ENCODE assay signal across 1 cellular context in the genomic region with DNA sequence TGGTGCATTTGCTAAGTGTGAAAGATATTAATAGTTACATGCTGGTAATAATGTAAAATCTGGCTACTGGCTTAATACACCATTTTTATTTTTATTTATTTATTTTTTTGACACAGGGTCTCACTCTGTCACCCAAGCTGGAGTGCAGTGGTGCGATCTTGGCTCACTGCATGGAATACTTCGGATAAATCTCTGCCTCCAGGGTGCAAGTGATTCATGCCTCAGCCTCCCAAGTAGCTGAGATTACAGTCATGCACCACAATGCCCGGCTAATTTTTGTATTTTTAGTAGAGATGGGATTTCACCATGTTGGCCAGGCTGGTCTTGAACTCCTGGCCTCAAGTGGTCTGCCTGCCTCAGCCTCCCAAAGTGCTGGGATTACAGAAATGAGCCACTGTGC. TPM values are rescaled to one million over a fixed set of nuclear protein-coding genes. Genes with fewer than 3 reads are reported as not detected.
"Had no signal": no experiment of that assay in that cellular context is flagged by ENCODE, and none has a peak within 500 bp of the region (broad histone marks: within the 10 kb centered on the region; RNA-seq: fewer than 3 reads in every experiment).

No MANE protein-coding gene starts in this region.

RNA-seq across cellular contexts. Expression of gene TIMD4, which starts 4.4 kb away (rescaled TPM):
- total RNA-seq: activated B cell treated with CpG ODN at 0.5 μM for 24 hours had no signal
